In the genomic region with DNA sequence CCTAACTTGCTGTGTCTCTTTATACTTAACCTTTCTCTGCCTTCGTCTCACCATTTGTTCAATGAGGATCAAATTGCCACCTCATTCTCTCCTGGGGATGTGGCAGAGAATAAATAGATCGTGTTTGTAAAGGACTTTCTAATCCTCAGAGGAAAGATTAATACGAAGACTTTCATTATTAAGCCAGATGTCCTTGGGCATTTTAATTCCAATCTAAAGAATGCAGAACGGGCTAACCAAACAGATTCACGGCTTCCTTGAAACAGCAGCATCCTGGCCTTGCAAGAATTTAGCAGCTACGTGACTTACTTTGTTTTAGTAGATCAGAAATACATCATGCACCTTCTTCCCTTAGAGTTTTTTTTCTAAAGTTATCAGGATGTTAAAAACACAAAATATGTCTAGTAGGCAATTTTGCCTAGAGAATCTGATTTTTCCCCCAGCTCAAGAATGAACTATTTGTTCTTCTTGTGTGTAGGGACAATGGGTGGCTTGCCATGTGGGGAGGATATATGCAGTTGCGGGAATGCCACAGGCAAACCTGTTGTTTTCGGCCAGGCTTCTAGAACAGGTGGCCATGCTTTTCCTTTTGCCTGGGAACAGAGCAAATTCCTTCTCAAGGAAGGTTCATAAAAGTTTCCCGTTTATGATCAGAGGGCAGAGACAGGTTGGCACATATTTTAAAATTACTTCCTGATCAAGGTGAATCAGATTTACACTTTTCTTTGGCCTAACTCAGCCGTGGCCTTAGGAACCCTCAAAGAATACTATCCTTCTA, we compare ENCODE assay signal across 9 cellular contexts. TPM values are rescaled to one million over a fixed set of nuclear protein-coding genes. Genes with fewer than 3 reads are reported as not detected.
DNase-seq lines count a peak whose midpoint lies in the region; ATAC-seq, FAIRE-seq and TF ChIP-seq lines count a peak whose summit lies in the region.
"Had no signal": no experiment of that assay in that cellular context is flagged by ENCODE, and none has a peak within 500 bp of the region (broad histone marks: within the 10 kb centered on the region; RNA-seq: fewer than 3 reads in every experiment).

No MANE protein-coding gene starts in this region.

- H3K36me3 ChIP-seq in cardiac muscle cell (no peaks in the 10 kb centered on the region), kidney epithelial cell (ENCODE audit: control insufficient read depth, insufficient read depth, low read length) (no peaks in the 10 kb centered on the region), tibial nerve (no peaks in the 10 kb centered on the region)

- H3K9me3 ChIP-seq in cardiac muscle cell (ENCODE audit: low read depth) (no peaks in the 10 kb centered on the region), tibial nerve (no peaks in the 10 kb centered on the region)

- H3K27ac ChIP-seq in cardiac muscle cell, result no peak overlapping the region
- peak overlapping the region in 3 of 4 donors; percentile 19 to 85 (median 38) for H3K27ac ChIP-seq in tibial nerve

- TF ChIP-seq EP300 in tibial nerve (IDR thresholded peaks at IDR 0.05), result no peak

- peak overlapping the region; percentile 79 to 90 (median 84) for H3K27ac Mint-ChIP-seq in brain
- H3K27ac Mint-ChIP-seq in activated naive CD4-positive, alpha-beta T cell treated with anti-CD3 and anti-CD28 coated beads, Interleukin-2, amount 10 ng/mL, durations not matched to agents 7 days and 5 days, result no peak overlapping the region
- H3K27ac Mint-ChIP-seq in naive thymus-derived CD8-positive, alpha-beta T cell, result no peak overlapping the region

- TF ChIP-seq CTCF in cardiac muscle cell (IDR thresholded peaks at IDR 0.05; ENCODE audit: low read depth, low read length) (no peak), brain (conservative IDR thresholded peaks at IDR 0.05) (no peak), kidney epithelial cell (IDR thresholded peaks at IDR 0.05; ENCODE audit: insufficient read depth, low read length, poor library complexity, severe bottlenecking) (no peak), tibial nerve (IDR thresholded peaks at IDR 0.05) (no peak)

- H3K4me3 Mint-ChIP-seq in brain, result peak overlapping the region; percentile 87 to 92 (median 91)
- no peak overlapping the region for H3K4me3 Mint-ChIP-seq in activated naive CD4-positive, alpha-beta T cell treated with anti-CD3 and anti-CD28 coated beads, Interleukin-2, amount 10 ng/mL, durations not matched to agents 7 days and 5 days
- H3K4me3 Mint-ChIP-seq in naive thymus-derived CD8-positive, alpha-beta T cell, result no peak overlapping the region

- H3K9me3 Mint-ChIP-seq in brain, result peaks cover 0 to 6% (median 0%) of the 10 kb centered on the region in 5 experiments
- H3K9me3 Mint-ChIP-seq in activated naive CD4-positive, alpha-beta T cell treated with anti-CD3 and anti-CD28 coated beads, Interleukin-2, amount 10 ng/mL, durations not matched to agents 7 days and 5 days, result no peaks in the 10 kb centered on the region
- peaks cover 0 to 7% (median 0%) of the 10 kb centered on the region in 9 donors for H3K9me3 Mint-ChIP-seq in naive thymus-derived CD8-positive, alpha-beta T cell

- intact Hi-C loops in left cardiac atrium (cut with DNase I), result loop anchor here in 1 of 2 donors (5.0 to 10.0 kb wide), 2 partner anchors 133 to 420 kb away; no protein-coding TSS in a partner anchor

- TF ChIP-seq POLR2A in tibial nerve (IDR thresholded peaks at IDR 0.05), result no peak

- H3K4me1 ChIP-seq in cardiac muscle cell (ENCODE audit: low read depth), result no peaks in the 10 kb centered on the region
- peaks cover 0 to 10% (median 0%) of the 10 kb centered on the region in 4 donors for H3K4me1 ChIP-seq in tibial nerve

- H3K4me3 ChIP-seq in cardiac muscle cell (peak overlapping the region; percentile 46), kidney epithelial cell (ENCODE audit: low read depth, low read length) (peak overlapping the region; percentile 63), tibial nerve (peak overlapping the region in 1 of 4 donors; percentile 67)

- WGBS in tibial nerve, 2 donors, result 43 to 54% methylated on average over 10 of the region's 10 CpGs

- CTCF ChIA-PET in activated naive CD4-positive, alpha-beta T cell treated with anti-CD3 and anti-CD28 coated beads, Interleukin-2, amount 10 ng/mL, durations not matched to agents 7 days and 5 days (lab: Charles Lee), result no interaction called here

- DNase-seq in cardiac muscle cell (ENCODE audit: low read depth in 1 of 2, low spot score in 1 of 2) (no peak), left cardiac atrium (no peak), kidney epithelial cell (ENCODE audit: low read depth) (no peak), tibial nerve (ENCODE audit: low spot score in 2 of 2) (no peak), RCC 7860 (ENCODE audit: low spot score) (no peak)
- DNase-seq in activated naive CD4-positive, alpha-beta T cell treated with anti-CD3 and anti-CD28 coated beads, Interleukin-2, amount 10 ng/mL, durations not matched to agents 7 days and 5 days, result no peak
- no peak for DNase-seq in naive thymus-derived CD8-positive, alpha-beta T cell

- no peak for ATAC-seq in left cardiac atrium
- no peak for ATAC-seq in naive thymus-derived CD8-positive, alpha-beta T cell
- ATAC-seq: sciatic nerve had no signal

- H3K36me3 Mint-ChIP-seq in brain, result no peaks in the 10 kb centered on the region
- no peaks in the 10 kb centered on the region for H3K36me3 Mint-ChIP-seq in activated naive CD4-positive, alpha-beta T cell treated with anti-CD3 and anti-CD28 coated beads, Interleukin-2, amount 10 ng/mL, durations not matched to agents 7 days and 5 days
- peaks cover 0 to 8% (median 0%) of the 10 kb centered on the region in 3 donors for H3K36me3 Mint-ChIP-seq in naive thymus-derived CD8-positive, alpha-beta T cell

- POLR2A ChIA-PET in naive thymus-derived CD8-positive, alpha-beta T cell (lab: Charles Lee), result no interaction called here

- peaks cover 79% of the 10 kb centered on the region for H3K4me1 Mint-ChIP-seq in brain
- peaks cover 9% of the 10 kb centered on the region for H3K4me1 Mint-ChIP-seq in activated naive CD4-positive, alpha-beta T cell treated with anti-CD3 and anti-CD28 coated beads, Interleukin-2, amount 10 ng/mL, durations not matched to agents 7 days and 5 days
- H3K4me1 Mint-ChIP-seq in naive thymus-derived CD8-positive, alpha-beta T cell, result peaks cover 9 to 21% (median 15%) of the 10 kb centered on the region in 4 donors

- no peaks in the 10 kb centered on the region for H3K27me3 ChIP-seq in cardiac muscle cell
- H3K27me3 ChIP-seq in kidney epithelial cell (ENCODE audit: control insufficient read depth, insufficient read depth, low read length), result no peaks in the 10 kb centered on the region
- H3K27me3 ChIP-seq in tibial nerve, result peaks cover 0 to 22% of the 10 kb centered on the region in 2 donors

- no peak for FAIRE-seq in RCC 7860 (lab: Jason Lieb, UNC)

- peaks cover 3% of the 10 kb centered on the region for H3K27me3 Mint-ChIP-seq in brain
- H3K27me3 Mint-ChIP-seq in activated naive CD4-positive, alpha-beta T cell treated with anti-CD3 and anti-CD28 coated beads, Interleukin-2, amount 10 ng/mL, durations not matched to agents 7 days and 5 days, result peaks cover 35% of the 10 kb centered on the region
- H3K27me3 Mint-ChIP-seq in naive thymus-derived CD8-positive, alpha-beta T cell, result peaks cover 5 to 35% (median 29%) of the 10 kb centered on the region in 5 donors

RNA-seq across cellular contexts. Expression of a gene that starts 3.0 kb away (rescaled TPM):
- 41.2 and 63.9 TPM in 2 replicates for total RNA-seq in cardiac muscle cell
- 34.6 and 56.1 TPM in 2 replicates for polyA plus RNA-seq in cardiac muscle cell
- total RNA-seq in left cardiac atrium, result 10 to 100 TPM; 11.0 to 25.5 TPM
- polyA plus RNA-seq in brain (ENCODE audit: insufficient read depth, low read depth, low replicate concordance), result 7.4 TPM
- total RNA-seq in kidney epithelial cell, result 13.5 and 18.2 TPM in 2 replicates
- total RNA-seq in tibial nerve, result 10 to 100 TPM in 3 of 4 donors, 1 to 10 TPM in 1; 6.7 to 17.7 (median 10.9) TPM
- total RNA-seq in naive thymus-derived CD8-positive, alpha-beta T cell, result under 1 TPM in 1 of 2 experiments, not detected in 1; 0.31 TPM
- polyA plus RNA-seq in naive thymus-derived CD8-positive, alpha-beta T cell, result not detected

Comparison
In these comparisons a context has a peak if more than half of its experiments do, and no peak if none do; other contexts are left out.
1. H3K27ac Mint-ChIP-seq: peak in brain (5 of 5); none in activated naive CD4-positive, alpha-beta T cell treated with anti-CD3 and anti-CD28 coated beads, Interleukin-2, amount 10 ng/mL, durations not matched to agents 7 days and 5 days (single experiment) and naive thymus-derived CD8-positive, alpha-beta T cell (0 of 10).
2. H3K4me3 Mint-ChIP-seq: peak in brain (5 of 5); none in activated naive CD4-positive, alpha-beta T cell treated with anti-CD3 and anti-CD28 coated beads, Interleukin-2, amount 10 ng/mL, durations not matched to agents 7 days and 5 days (single experiment) and naive thymus-derived CD8-positive, alpha-beta T cell (0 of 10).
3. RNA of a gene that starts 3.0 kb away (total RNA-seq): 41.2 to 63.9 TPM in cardiac muscle cell, 11.0 to 25.5 TPM in left cardiac atrium, 13.5 to 18.2 TPM in kidney epithelial cell and 6.7 to 17.7 TPM in tibial nerve; 0.31 TPM in naive thymus-derived CD8-positive, alpha-beta T cell; every median in the first group is over 4 times any median in the second.